Comparison of ENCODE assay signal across 12 cellular contexts in genomic region chr2:127174176-127174575, GRCh38. TPM values are rescaled to one million over a fixed set of nuclear protein-coding genes. Genes with fewer than 3 reads are reported as not detected.
DNase-seq lines count a peak whose midpoint lies in the region; ATAC-seq and TF ChIP-seq lines count a peak whose summit lies in the region.
"Had no signal": no experiment of that assay in that cellular context is flagged by ENCODE, and none has a peak within 500 bp of the region (broad histone marks: within the 10 kb centered on the region; RNA-seq: fewer than 3 reads in every experiment).

No MANE protein-coding gene starts in this region.

- peak; percentile 70 for TF ChIP-seq CTCF in PC-9 (conservative IDR thresholded peaks at IDR 0.05)

- H3K27ac Mint-ChIP-seq in stimulated activated naive CD8-positive, alpha-beta T cell treated with anti-CD3 and anti-CD28 coated beads, Interleukin-15, amount 100 ng/mL, for 72 hours = no peak overlapping the region
- H3K27ac Mint-ChIP-seq in T-helper 2 cell treated with Interferon-gamma antibody and Interleukin-4, amounts not matched to agents 5 μg/mL and 100 μg/mL, for 36 hours = no peak overlapping the region
- H3K27ac Mint-ChIP-seq in CD8-positive, alpha-beta memory T cell = no peak overlapping the region
- H3K27ac Mint-ChIP-seq: activated naive CD8-positive, alpha-beta T cell treated with anti-CD3 and anti-CD28 coated beads, Interleukin-2, amount 10 ng/mL, durations not matched to agents 7 days and 5 days had no signal

- peak; percentile 42 for ATAC-seq in stimulated activated naive CD8-positive, alpha-beta T cell treated with anti-CD3 and anti-CD28 coated beads, Interleukin-15, amount 100 ng/mL, for 72 hours
- no peak for ATAC-seq in HG03442 (IDR thresholded peaks at IDR 0.05; ENCODE audit: unreplicated experiment)

- no peak overlapping the region for H3K4me3 Mint-ChIP-seq in stimulated activated naive CD8-positive, alpha-beta T cell treated with anti-CD3 and anti-CD28 coated beads, Interleukin-15, amount 100 ng/mL, for 72 hours
- H3K4me3 Mint-ChIP-seq in T-helper 2 cell treated with Interferon-gamma antibody and Interleukin-4, amounts not matched to agents 5 μg/mL and 100 μg/mL, for 36 hours = no peak overlapping the region
- H3K4me3 Mint-ChIP-seq in CD8-positive, alpha-beta memory T cell = no peak overlapping the region
- H3K4me3 Mint-ChIP-seq: activated naive CD8-positive, alpha-beta T cell treated with anti-CD3 and anti-CD28 coated beads, Interleukin-2, amount 10 ng/mL, durations not matched to agents 7 days and 5 days had no signal

- H3K36me3 Mint-ChIP-seq in T-helper 2 cell treated with Interferon-gamma antibody and Interleukin-4, amounts not matched to agents 5 μg/mL and 100 μg/mL, for 36 hours (ENCODE audit: low read depth) = no peaks in the 10 kb centered on the region
- no peaks in the 10 kb centered on the region for H3K36me3 Mint-ChIP-seq in CD8-positive, alpha-beta memory T cell
- H3K36me3 Mint-ChIP-seq: activated naive CD8-positive, alpha-beta T cell treated with anti-CD3 and anti-CD28 coated beads, Interleukin-2, amount 10 ng/mL, durations not matched to agents 7 days and 5 days had no signal

- peaks cover 10% of the 10 kb centered on the region for H3K27me3 Mint-ChIP-seq in stimulated activated naive CD8-positive, alpha-beta T cell treated with anti-CD3 and anti-CD28 coated beads, Interleukin-15, amount 100 ng/mL, for 72 hours
- no peaks in the 10 kb centered on the region for H3K27me3 Mint-ChIP-seq in T-helper 2 cell treated with Interferon-gamma antibody and Interleukin-4, amounts not matched to agents 5 μg/mL and 100 μg/mL, for 36 hours (ENCODE audit: low read depth)
- peaks cover 9 to 10% of the 10 kb centered on the region in 2 donors for H3K27me3 Mint-ChIP-seq in CD8-positive, alpha-beta memory T cell
- H3K27me3 Mint-ChIP-seq: activated naive CD8-positive, alpha-beta T cell treated with anti-CD3 and anti-CD28 coated beads, Interleukin-2, amount 10 ng/mL, durations not matched to agents 7 days and 5 days had no signal

- BruUV-seq in PC-9 (replicated peaks; lab: Mats Ljungman, UMichigan) = no TSS peak

- H3K4me2 ChIP-seq in PC-9 = no peak overlapping the region

- H3K4me1 ChIP-seq in PC-9 (replicated peaks; ENCODE audit: insufficient read depth) = peaks cover 24% of the 10 kb centered on the region
- H3K4me1 ChIP-seq in CD8-positive, alpha-beta memory T cell (ENCODE audit: insufficient read depth, low read length) = no peaks in the 10 kb centered on the region

- H3K27ac ChIP-seq in PC-9 = no peak overlapping the region
- no peak overlapping the region for H3K27ac ChIP-seq in CD8-positive, alpha-beta memory T cell (ENCODE audit: low read depth, low read length)
- H3K27ac ChIP-seq: 22Rv1 had no signal

- H3K79me2 ChIP-seq in PC-9 (ENCODE audit: low read depth) = no peaks in the 10 kb centered on the region

- H4K20me1 ChIP-seq in PC-9 (ENCODE audit: insufficient read depth) = no peaks in the 10 kb centered on the region

- H3K4me3 ChIP-seq in PC-9 = no peak overlapping the region
- H3K4me3 ChIP-seq in CD8-positive, alpha-beta memory T cell (ENCODE audit: low read length) = no peak overlapping the region
- H3K4me3 ChIP-seq: lung had no signal

- peaks cover 29% of the 10 kb centered on the region; the same call in 1 of the 2 replicates for H3F3A ChIP-seq in PC-9 (ENCODE audit: insufficient read depth, low read depth)

- no peaks in the 10 kb centered on the region for H3K9me3 Mint-ChIP-seq in stimulated activated naive CD8-positive, alpha-beta T cell treated with anti-CD3 and anti-CD28 coated beads, Interleukin-15, amount 100 ng/mL, for 72 hours
- peaks cover 1% of the 10 kb centered on the region for H3K9me3 Mint-ChIP-seq in T-helper 2 cell treated with Interferon-gamma antibody and Interleukin-4, amounts not matched to agents 5 μg/mL and 100 μg/mL, for 36 hours
- H3K9me3 Mint-ChIP-seq in CD8-positive, alpha-beta memory T cell = no peaks in the 10 kb centered on the region
- H3K9me3 Mint-ChIP-seq: activated naive CD8-positive, alpha-beta T cell treated with anti-CD3 and anti-CD28 coated beads, Interleukin-2, amount 10 ng/mL, durations not matched to agents 7 days and 5 days had no signal

- H3K36me3 ChIP-seq in PC-9 (ENCODE audit: low read depth) = no peaks in the 10 kb centered on the region
- no peaks in the 10 kb centered on the region for H3K36me3 ChIP-seq in CD8-positive, alpha-beta memory T cell (ENCODE audit: insufficient read depth, low read length)

- DNase-seq in DMS 273 (lab: John Stamatoyannopoulos, UW; ENCODE audit: unreplicated experiment) (peak; percentile 37), DMS 273 treated with DMSO at 0.1 percent for 48 hours (lab: John Stamatoyannopoulos, UW) (no peak), PC-9 (peak; percentile 47 to 48), glomerular visceral epithelial cell (ENCODE audit: extremely low spot score) (peak; percentile 65)
- DNase-seq in stimulated activated naive CD8-positive, alpha-beta T cell treated with anti-CD3 and anti-CD28 coated beads, Interleukin-15, amount 100 ng/mL, for 72 hours = no peak
- no peak for DNase-seq in T-helper 2 cell treated with Interferon-gamma antibody and Interleukin-4, amounts not matched to agents 5 μg/mL and 100 μg/mL, for 36 hours (ENCODE audit: low spot score)
- no peak for DNase-seq in CD8-positive, alpha-beta memory T cell
- DNase-seq: activated naive CD8-positive, alpha-beta T cell treated with anti-CD3 and anti-CD28 coated beads, Interleukin-2, amount 10 ng/mL, durations not matched to agents 7 days and 5 days; GOT3 had no signal

- CTCF ChIA-PET in PC-9 (lab: Charles Lee) = interaction anchor here (0.6 to 1.2 kb wide), 2 partner anchors 106 to 119 kb away, joined by 3 to 4 read pairs; no protein-coding TSS in a partner anchor
- CTCF ChIA-PET in CD8-positive, alpha-beta memory T cell (lab: Charles Lee) = interaction anchor here (1.4 to 5.4 kb wide), 2 partner anchors 34 to 107 kb away, joined by 3 to 31 read pairs; no protein-coding TSS in a partner anchor

- no peaks in the 10 kb centered on the region for H3K9me3 ChIP-seq in PC-9 (ENCODE audit: insufficient read depth, low read depth)
- no peaks in the 10 kb centered on the region for H3K9me3 ChIP-seq in CD8-positive, alpha-beta memory T cell (ENCODE audit: low read length)

- no peaks in the 10 kb centered on the region for H3K9me2 ChIP-seq in PC-9 (ENCODE audit: insufficient read depth)

- no peaks in the 10 kb centered on the region for H3K4me1 Mint-ChIP-seq in stimulated activated naive CD8-positive, alpha-beta T cell treated with anti-CD3 and anti-CD28 coated beads, Interleukin-15, amount 100 ng/mL, for 72 hours
- no peaks in the 10 kb centered on the region for H3K4me1 Mint-ChIP-seq in T-helper 2 cell treated with Interferon-gamma antibody and Interleukin-4, amounts not matched to agents 5 μg/mL and 100 μg/mL, for 36 hours (ENCODE audit: low read depth)
- H3K4me1 Mint-ChIP-seq in CD8-positive, alpha-beta memory T cell = no peaks in the 10 kb centered on the region
- H3K4me1 Mint-ChIP-seq: activated naive CD8-positive, alpha-beta T cell treated with anti-CD3 and anti-CD28 coated beads, Interleukin-2, amount 10 ng/mL, durations not matched to agents 7 days and 5 days had no signal

- POLR2A ChIA-PET in PC-9 (lab: Charles Lee; ENCODE audit: unreplicated experiment) = no interaction called here
- POLR2A ChIA-PET in CD8-positive, alpha-beta memory T cell (lab: Charles Lee) = no interaction called here

- no peaks in the 10 kb centered on the region for H3K27me3 ChIP-seq in PC-9 (ENCODE audit: insufficient read depth, low read depth)
- H3K27me3 ChIP-seq in CD8-positive, alpha-beta memory T cell (ENCODE audit: insufficient read depth, low read length, poor library complexity, severe bottlenecking) = no peaks in the 10 kb centered on the region

- intact Hi-C loops in PC-9 (cut with micrococcal nuclease; ENCODE audit: unreplicated experiment) = loop anchor here (1.0 to 5.0 kb wide), 2 partner anchors 106 to 202 kb away; no protein-coding TSS in a partner anchor

- H2AFZ ChIP-seq in PC-9 = no peak overlapping the region

RNA-seq across cellular contexts. Expression of gene CYP27C1, which starts 45.9 kb away (rescaled TPM):
- 0.94 and 1.6 TPM in 2 replicates for total RNA-seq in PC-9 (2021)
- not detected for total RNA-seq in CD8-positive, alpha-beta memory T cell
- polyA plus RNA-seq in CD8-positive, alpha-beta memory T cell = not detected
- total RNA-seq: activated naive CD8-positive, alpha-beta T cell treated with anti-CD3 and anti-CD28 coated beads, Interleukin-2, amount 10 ng/mL, durations not matched to agents 7 days and 5 days had no signal

Comparison
In these comparisons a context has a peak if more than half of its experiments do, and no peak if none do; other contexts are left out.
1. DNase-seq: peak in DMS 273 (single experiment), PC-9 (2 of 2) and glomerular visceral epithelial cell (single experiment); none in DMS 273 treated with DMSO at 0.1 percent for 48 hours (single experiment), stimulated activated naive CD8-positive, alpha-beta T cell treated with anti-CD3 and anti-CD28 coated beads, Interleukin-15, amount 100 ng/mL, for 72 hours (0 of 2), T-helper 2 cell treated with Interferon-gamma antibody and Interleukin-4, amounts not matched to agents 5 μg/mL and 100 μg/mL, for 36 hours (single experiment) and CD8-positive, alpha-beta memory T cell (0 of 5).